25 cellular contexts compared by ENCODE assay signal in genomic region chr1:208222376-208223110, GRCh38. TPM values are rescaled to one million over a fixed set of nuclear protein-coding genes. Genes with fewer than 3 reads are reported as not detected.
A peak's percentile ranks its signal among the peaks of the same experiment; 100 is the strongest.
DNase-seq lines count a peak whose midpoint lies in the region; ATAC-seq, FAIRE-seq and TF ChIP-seq lines count a peak whose summit lies in the region.
"Had no signal": no experiment of that assay in that cellular context is flagged by ENCODE, and none has a peak within 500 bp of the region (broad histone marks: within the 10 kb centered on the region; RNA-seq: fewer than 3 reads in every experiment).

No MANE protein-coding gene starts in this region.

- H3K9ac ChIP-seq in K562 (ENCODE audit: insufficient read depth in 1 of 2, low read depth in 2 of 2, low read length in 2 of 2), result no peak overlapping the region; a peak in 1 of 4 replicates
- H3K9ac ChIP-seq: BLaER1 had no signal

- no peaks in the 10 kb centered on the region for H3K36me3 Mint-ChIP-seq in activated naive CD4-positive, alpha-beta T cell treated with anti-CD3 and anti-CD28 coated beads, Interleukin-2, amount 10 ng/mL, durations not matched to agents 7 days and 5 days

- H3K27ac Mint-ChIP-seq in activated naive CD4-positive, alpha-beta T cell treated with anti-CD3 and anti-CD28 coated beads, Interleukin-2, amount 10 ng/mL, durations not matched to agents 7 days and 5 days, result no peak overlapping the region
- H3K27ac Mint-ChIP-seq: activated naive CD8-positive, alpha-beta T cell treated with anti-CD3 and anti-CD28 coated beads, Interleukin-2, amount 50 U/mL, for 24 hours; nephron progenitor cell; T-helper 17 cell had no signal

- TF ChIP-seq EP300 in K562 (IDR thresholded peaks at IDR 0.05; ENCODE audit: low read length), result no peak

- H3K36me3 ChIP-seq in heart left ventricle, result peaks cover 0 to 10% (median 1%) of the 10 kb centered on the region in 9 donors
- no peaks in the 10 kb centered on the region for H3K36me3 ChIP-seq in K562 (ENCODE audit: control insufficient read depth, insufficient read depth, low read length)
- H3K36me3 ChIP-seq in muscle layer of duodenum (ENCODE audit: control insufficient read depth in 1 of 2, insufficient read depth in 2 of 2, low read length in 2 of 2), result no peaks in the 10 kb centered on the region
- H3K36me3 ChIP-seq in thyroid gland, result peaks cover 0 to 1% of the 10 kb centered on the region in 2 donors
- H3K36me3 ChIP-seq: BLaER1, breast epithelium, HAP-1 had no signal

- no peaks in the 10 kb centered on the region for H4K20me1 ChIP-seq in K562 (replicated peaks; ENCODE audit: control insufficient read depth, insufficient read depth, low read length)
- H4K20me1 ChIP-seq: BLaER1 had no signal

- no peaks in the 10 kb centered on the region for H3K4me1 Mint-ChIP-seq in activated naive CD4-positive, alpha-beta T cell treated with anti-CD3 and anti-CD28 coated beads, Interleukin-2, amount 10 ng/mL, durations not matched to agents 7 days and 5 days

- H3K9me3 ChIP-seq in heart left ventricle, result no peaks in the 10 kb centered on the region
- no peaks in the 10 kb centered on the region for H3K9me3 ChIP-seq in K562 (replicated peaks; ENCODE audit: control insufficient read depth, insufficient read depth, low read depth, low read length)
- no peaks in the 10 kb centered on the region for H3K9me3 ChIP-seq in muscle layer of duodenum (ENCODE audit: control insufficient read depth in 1 of 2, low read length in 2 of 2)
- H3K9me3 ChIP-seq in thyroid gland, result no peaks in the 10 kb centered on the region
- H3K9me3 ChIP-seq: BLaER1, breast epithelium, HAP-1 had no signal

- H3K4me3 ChIP-seq in heart left ventricle (no peak overlapping the region), K562 (no peak overlapping the region), muscle layer of duodenum (ENCODE audit: low read depth in 1 of 2, low read length in 2 of 2) (no peak overlapping the region), thyroid gland (replicated peaks in 1 of 3) (no peak overlapping the region)
- H3K4me3 ChIP-seq: BLaER1, breast epithelium, HAP-1 had no signal

- POLR2A ChIA-PET in K562 (lab: Yijun Ruan, JAX), result interaction anchor here (0.7 to 3.0 kb wide), 7 partner anchors 9 to 1795 kb away, joined by 3 to 17 read pairs (median 5); no protein-coding TSS in a partner anchor

- H3K4me3 Mint-ChIP-seq in activated naive CD4-positive, alpha-beta T cell treated with anti-CD3 and anti-CD28 coated beads, Interleukin-2, amount 10 ng/mL, durations not matched to agents 7 days and 5 days, result no peak overlapping the region
- H3K4me3 Mint-ChIP-seq: activated naive CD8-positive, alpha-beta T cell treated with anti-CD3 and anti-CD28 coated beads, Interleukin-2, amount 50 U/mL, for 24 hours; nephron progenitor cell; T-helper 17 cell had no signal

- H3K4me2 ChIP-seq in K562 (ENCODE audit: insufficient read depth, low read length), result no peak overlapping the region
- H3K4me2 ChIP-seq: BLaER1 had no signal

- no peak for FAIRE-seq in K562 (lab: Jason Lieb, UNC)
- FAIRE-seq: A204.1, frontal cortex, urothelium cell line had no signal

- H3K27me3 Mint-ChIP-seq in activated naive CD4-positive, alpha-beta T cell treated with anti-CD3 and anti-CD28 coated beads, Interleukin-2, amount 10 ng/mL, durations not matched to agents 7 days and 5 days, result peaks cover 61% of the 10 kb centered on the region

- no peaks in the 10 kb centered on the region for H3K79me2 ChIP-seq in K562 (ENCODE audit: control insufficient read depth, insufficient read depth, low read length)

- TF ChIP-seq CTCF in heart left ventricle (IDR thresholded peaks at IDR 0.05) (no peak), K562 (IDR thresholded peaks at IDR 0.05 in 2 of 3, conservative IDR thresholded peaks at IDR 0.05 in 1 of 3; ENCODE audit: insufficient read depth in 2 of 3, low read depth in 1 of 3, low read length in 3 of 3) (no peak), thyroid gland (IDR thresholded peaks at IDR 0.05) (no peak)

- H3K27ac ChIP-seq in heart left ventricle, result peak overlapping the region in 8 of 12 donors; percentile 22 to 94 (median 52)
- no peak overlapping the region for H3K27ac ChIP-seq in K562 (ENCODE audit: extremely low read depth, low read depth, low read length)
- H3K27ac ChIP-seq in muscle layer of duodenum (ENCODE audit: low read length), result peak overlapping the region; percentile 1
- peak overlapping the region in 2 of 3 donors; percentile 6 to 30 for H3K27ac ChIP-seq in thyroid gland
- H3K27ac ChIP-seq: BLaER1, breast epithelium, VCaP had no signal

- no peaks in the 10 kb centered on the region for H3K9me1 ChIP-seq in K562 (ENCODE audit: control insufficient read depth, insufficient read depth, low read length)

- no peaks in the 10 kb centered on the region for H3K27me3 ChIP-seq in heart left ventricle
- no peaks in the 10 kb centered on the region for H3K27me3 ChIP-seq in K562 (ENCODE audit: control insufficient read depth in 2 of 2, insufficient read depth in 2 of 2, low read length in 2 of 2)
- H3K27me3 ChIP-seq in muscle layer of duodenum (ENCODE audit: low read depth, low read length), result no peaks in the 10 kb centered on the region
- H3K27me3 ChIP-seq in thyroid gland, result no peaks in the 10 kb centered on the region
- H3K27me3 ChIP-seq: BLaER1, breast epithelium had no signal

- 73 to 79% (median 76%) methylated on average over 14 of the region's 14 CpGs for WGBS in heart left ventricle, 4 donors
- 70% methylated on average over 14 of the region's 14 CpGs for WGBS in K562 (ENCODE audit: insufficient coverage, low coverage, missing lambda C conversion rate)
- WGBS in thyroid gland, 2 donors, result 90% methylated on average over 14 of the region's 14 CpGs

- DNase-seq in heart left ventricle (no peak), cardiac septum (ENCODE audit: low spot score) (no peak), K562 (ENCODE audit: extremely low read depth in 1 of 4, low spot score in 3 of 4) (no peak), thyroid gland (no peak), AG08395 (ENCODE audit: low spot score) (no peak)
- DNase-seq in stimulated activated CD4-positive, alpha-beta T cell treated with anti-CD3 and anti-CD28 coated beads, Interleukin-4, amount 100 ng/mL, for 24 hours, result no peak
- no peak for DNase-seq in activated naive CD4-positive, alpha-beta T cell treated with anti-CD3 and anti-CD28 coated beads, Interleukin-2, amount 10 ng/mL, durations not matched to agents 7 days and 5 days
- DNase-seq: activated CD4-positive, alpha-beta T cell treated with anti-CD3 and anti-CD28 coated beads, Interleukin-2, amount 50 U/mL, for 1 hour; activated naive CD8-positive, alpha-beta T cell treated with anti-CD3 and anti-CD28 coated beads, Interleukin-2, amount 50 U/mL, for 24 hours; kidney glomerular epithelial cell; NCI-H146; NCI-H2171 treated with DMSO at 0.1 percent for 48 hours; nephron progenitor cell; posterior cingulate gyrus; SHP77 treated with DMSO at 0.1 percent for 48 hours; stimulated activated CD4-positive, alpha-beta T cell treated with anti-CD3 and anti-CD28 coated beads, Interleukin-4, amount 100 ng/mL, for 4 hours; T-helper 17 cell had no signal

- no peak for TF ChIP-seq RAD21 in K562 (CRISPR knock-in tag; conservative IDR thresholded peaks at IDR 0.05 in 1 of 2, IDR thresholded peaks at IDR 0.05 in 1 of 2)

- CTCF ChIA-PET in K562 (lab: Yijun Ruan, JAX; ENCODE audit: low intra/inter-chr PET ratio), result no interaction called here
- CTCF ChIA-PET in activated naive CD4-positive, alpha-beta T cell treated with anti-CD3 and anti-CD28 coated beads, Interleukin-2, amount 10 ng/mL, durations not matched to agents 7 days and 5 days (lab: Charles Lee), result interaction anchor here (1.9 kb wide), 1 partner anchor 23 kb away, joined by 7 read pairs; no protein-coding TSS in a partner anchor

- ATAC-seq in heart left ventricle (no peak), K562 (no peak)
- ATAC-seq: T-helper 17 cell had no signal

- no TSS peak for BruUV-seq in K562 (replicated peaks; lab: Mats Ljungman, UMichigan)

- TF ChIP-seq POLR2A in heart left ventricle (IDR thresholded peaks at IDR 0.05) (no peak), K562 (conservative IDR thresholded peaks at IDR 0.05) (no peak), thyroid gland (IDR thresholded peaks at IDR 0.05) (no peak)

- intact Hi-C loops in heart left ventricle (cut with DNase I), result loop anchor here in 2 of 10 donors (5.0 kb wide), 2 partner anchors 55 to 60 kb away; no protein-coding TSS in a partner anchor
- intact Hi-C loops in cardiac septum (cut with DNase I), result no loop called here
- intact Hi-C loops in K562 (cut with micrococcal nuclease), result no loop called here
- intact Hi-C loops in thyroid gland (cut with DNase I), result no loop called here

- peak overlapping the region; percentile 40; the same call in 1 of the 2 replicates for H2AFZ ChIP-seq in K562 (ENCODE audit: low read depth, low read length)

- in situ Hi-C loops in K562 (cut with MboI), result no loop called here

- H3K4me1 ChIP-seq in heart left ventricle (peaks cover 21 to 91% (median 73%) of the 10 kb centered on the region in 12 donors), K562 (replicated peaks in 1 of 2; ENCODE audit: control insufficient read depth in 2 of 2, insufficient read depth in 2 of 2, low read length in 2 of 2) (peaks cover 59 to 84% of the 10 kb centered on the region in 2 experiments), muscle layer of duodenum (ENCODE audit: control insufficient read depth in 1 of 2, insufficient read depth in 2 of 2, low read length in 2 of 2) (peaks cover 25 to 54% of the 10 kb centered on the region in 2 donors), thyroid gland (peaks cover 56 to 71% of the 10 kb centered on the region in 2 donors)
- H3K4me1 ChIP-seq: BLaER1, HAP-1 had no signal

- no peaks in the 10 kb centered on the region for H3K9me3 Mint-ChIP-seq in activated naive CD4-positive, alpha-beta T cell treated with anti-CD3 and anti-CD28 coated beads, Interleukin-2, amount 10 ng/mL, durations not matched to agents 7 days and 5 days
- H3K9me3 Mint-ChIP-seq: activated naive CD8-positive, alpha-beta T cell treated with anti-CD3 and anti-CD28 coated beads, Interleukin-2, amount 50 U/mL, for 24 hours; nephron progenitor cell had no signal

RNA-seq across cellular contexts. Expression of gene PLXNA2, which starts 21.6 kb away (rescaled TPM):
- total RNA-seq in heart left ventricle, result 10 to 100 TPM; 13.3 to 28.2 (median 18.4) TPM
- 10 to 100 TPM in 1 of 2 donors, 1 to 10 TPM in 1; 9.2 to 10.5 TPM for polyA plus RNA-seq in heart left ventricle
- 23.8 TPM for total RNA-seq in cardiac septum
- 0.70 and 3.5 TPM in 2 replicates for total RNA-seq in K562 (2011; cell fraction: chromatin; rRNA removed; ENCODE audit: low replicate concordance)
- total RNA-seq in K562 (2011; cell fraction: nucleolus; rRNA removed), result 0.79 and 2.0 TPM in 2 replicates
- 0.81 and 0.99 TPM in 2 replicates for total RNA-seq in K562 (2011; cell fraction: nucleoplasm; rRNA removed)
- 0.29 and 0.32 TPM in 2 replicates for total RNA-seq in K562 (2014; rRNA removed)
- 0.06 and 0.18 TPM in 2 replicates for total RNA-seq in K562 (2014; rRNA removed; fragmentation: Illumina TruSeq; extraction: Trizol)
- total RNA-seq in K562 (2015; rRNA removed; fragmentation: Illumina TruSeq; extraction: Trizol), result 0.36 and 0.41 TPM in 2 replicates
- 1.1 and 1.3 TPM in 2 replicates for total RNA-seq in K562 (2021)
- polyA plus RNA-seq in K562 (2011; rRNA removed), result 0.41 and 0.75 TPM in 2 replicates
- polyA plus RNA-seq in K562 (2011; cell fraction: cytosol; rRNA removed), result 0.32 and 1.4 TPM in 2 replicates
- 1.7 and 6.9 TPM in 2 replicates for polyA plus RNA-seq in K562 (2011; cell fraction: nucleus; rRNA removed)
- polyA plus RNA-seq in K562 (2012), result 0.42 and 0.48 TPM in 2 replicates
- 0.24 and 0.39 TPM in 2 replicates for polyA plus RNA-seq in K562 (2014; fragmentation: Illumina TruSeq; extraction: Trizol)
- under 1 TPM; 0.01 to 0.06 TPM for polyA plus RNA-seq in K562 (2014; fragmentation: Nextera tagmentation; extraction: Ambion mirVana)
- 0.16 and 0.77 TPM in 2 replicates for polyA plus RNA-seq in K562 (2014; rRNA removed)
- polyA minus RNA-seq in K562 (2011; rRNA and poly(A)+ RNA removed), result 1.1 and 2.7 TPM in 2 replicates
- 2.0 and 2.6 TPM in 2 replicates for polyA minus RNA-seq in K562 (2011; cell fraction: cytosol; rRNA and poly(A)+ RNA removed)
- 3.1 and 8.1 TPM in 2 replicates for polyA minus RNA-seq in K562 (2011; cell fraction: nucleus; rRNA and poly(A)+ RNA removed)
- total RNA-seq in thyroid gland, result 10 to 100 TPM; 12.2 to 45.7 (median 21.8) TPM
